ENCODE assay signal across 8 cellular contexts in the genomic region with DNA sequence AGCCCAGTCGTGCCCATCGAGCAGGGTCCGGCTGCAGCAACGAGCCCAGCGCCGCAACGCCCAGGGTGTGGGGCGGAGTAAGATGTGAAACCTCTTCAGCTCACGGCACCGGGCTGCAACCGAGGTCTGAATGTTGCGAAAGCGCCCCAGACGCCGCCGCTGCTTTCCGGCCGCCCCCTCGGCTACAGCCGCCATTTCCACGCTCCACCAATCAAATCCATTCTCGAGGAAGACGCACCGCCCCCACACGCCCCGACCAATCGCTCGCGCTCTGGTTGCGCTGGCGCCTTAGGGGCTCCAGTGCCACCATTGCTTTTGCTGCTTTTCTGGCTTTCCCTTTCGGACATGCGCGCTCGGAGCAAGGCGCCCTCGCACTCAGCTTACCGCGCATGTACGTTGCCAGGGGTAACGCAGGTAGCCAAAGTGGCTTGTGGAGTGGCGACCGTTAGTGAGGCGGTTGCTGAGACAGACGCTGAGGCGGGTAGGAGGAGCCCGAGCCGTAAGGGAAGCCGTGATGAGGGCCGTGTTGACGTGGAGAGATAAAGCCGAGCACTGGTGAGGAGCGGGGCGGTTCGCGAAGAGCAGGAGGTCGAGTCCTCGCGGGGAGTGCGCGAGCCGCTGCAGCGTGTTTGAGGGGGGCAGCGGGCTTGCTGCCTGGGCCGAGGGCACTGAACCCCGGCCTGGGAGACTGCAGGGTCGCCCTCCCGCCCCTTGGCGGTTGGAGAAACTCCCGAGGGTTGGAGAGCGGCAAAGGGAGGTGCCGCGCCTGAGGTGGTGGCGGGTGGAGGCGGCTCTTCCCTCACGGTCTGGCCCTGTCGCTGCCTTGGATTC. TPM values are rescaled to one million over a fixed set of nuclear protein-coding genes. Genes with fewer than 3 reads are reported as not detected.
DNase-seq lines count a peak whose midpoint lies in the region; ATAC-seq and TF ChIP-seq lines count a peak whose summit lies in the region.

A gene with protein sequence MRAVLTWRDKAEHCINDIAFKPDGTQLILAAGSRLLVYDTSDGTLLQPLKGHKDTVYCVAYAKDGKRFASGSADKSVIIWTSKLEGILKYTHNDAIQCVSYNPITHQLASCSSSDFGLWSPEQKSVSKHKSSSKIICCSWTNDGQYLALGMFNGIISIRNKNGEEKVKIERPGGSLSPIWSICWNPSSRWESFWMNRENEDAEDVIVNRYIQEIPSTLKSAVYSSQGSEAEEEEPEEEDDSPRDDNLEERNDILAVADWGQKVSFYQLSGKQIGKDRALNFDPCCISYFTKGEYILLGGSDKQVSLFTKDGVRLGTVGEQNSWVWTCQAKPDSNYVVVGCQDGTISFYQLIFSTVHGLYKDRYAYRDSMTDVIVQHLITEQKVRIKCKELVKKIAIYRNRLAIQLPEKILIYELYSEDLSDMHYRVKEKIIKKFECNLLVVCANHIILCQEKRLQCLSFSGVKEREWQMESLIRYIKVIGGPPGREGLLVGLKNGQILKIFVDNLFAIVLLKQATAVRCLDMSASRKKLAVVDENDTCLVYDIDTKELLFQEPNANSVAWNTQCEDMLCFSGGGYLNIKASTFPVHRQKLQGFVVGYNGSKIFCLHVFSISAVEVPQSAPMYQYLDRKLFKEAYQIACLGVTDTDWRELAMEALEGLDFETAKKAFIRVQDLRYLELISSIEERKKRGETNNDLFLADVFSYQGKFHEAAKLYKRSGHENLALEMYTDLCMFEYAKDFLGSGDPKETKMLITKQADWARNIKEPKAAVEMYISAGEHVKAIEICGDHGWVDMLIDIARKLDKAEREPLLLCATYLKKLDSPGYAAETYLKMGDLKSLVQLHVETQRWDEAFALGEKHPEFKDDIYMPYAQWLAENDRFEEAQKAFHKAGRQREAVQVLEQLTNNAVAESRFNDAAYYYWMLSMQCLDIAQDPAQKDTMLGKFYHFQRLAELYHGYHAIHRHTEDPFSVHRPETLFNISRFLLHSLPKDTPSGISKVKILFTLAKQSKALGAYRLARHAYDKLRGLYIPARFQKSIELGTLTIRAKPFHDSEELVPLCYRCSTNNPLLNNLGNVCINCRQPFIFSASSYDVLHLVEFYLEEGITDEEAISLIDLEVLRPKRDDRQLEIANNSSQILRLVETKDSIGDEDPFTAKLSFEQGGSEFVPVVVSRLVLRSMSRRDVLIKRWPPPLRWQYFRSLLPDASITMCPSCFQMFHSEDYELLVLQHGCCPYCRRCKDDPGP (plus strand): TSS at position 408 of the 831 bp plus-strand sequence. CDS start 107 bp downstream, at position 515.
A gene (minus strand): TSS at position 132 of the 831 bp plus-strand sequence. CDS start 115 bp downstream, at position 17.

- H3K36me3 ChIP-seq in left lung = peaks cover 8 to 30% of the 10 kb centered on the region in 2 donors

- intact Hi-C loops in left lung (cut with DNase I) = no loop called here

- H3K4me1 ChIP-seq in left lung = peaks cover 30 to 85% of the 10 kb centered on the region in 2 donors

- H3K27ac ChIP-seq in left lung = peak within 1 kb of the TSS; percentile 93 to 97

- DNase-seq in CD1c-positive myeloid dendritic cell (ENCODE audit: extremely low spot score) (peak; percentile 100), NCI-H82 (lab: John Stamatoyannopoulos, UW) (peak; percentile 100), dermis blood vessel endothelial cell (peak; percentile 100), left lung (peak; percentile 97 to 99)
- peak; percentile 99 for DNase-seq in activated CD4-positive, alpha-beta T cell treated with anti-CD3 and anti-CD28 coated beads, Interleukin-2, amount 50 U/mL, for 48 hours
- DNase-seq in stimulated activated CD4-positive, alpha-beta T cell treated with anti-CD3 and anti-CD28 coated beads, Interleukin-2, amount 100 ng/mL, for 48 hours = peak; percentile 96 to 97

- no peaks in the 10 kb centered on the region for H3K27me3 ChIP-seq in left lung

- ATAC-seq in GM19397 (IDR thresholded peaks at IDR 0.05; ENCODE audit: unreplicated experiment) (peak; percentile 87), HG03571 (IDR thresholded peaks at IDR 0.05; ENCODE audit: unreplicated experiment) (peak; percentile 86), left lung (peak; percentile 94)

- no peak for TF ChIP-seq CTCF in left lung (IDR thresholded peaks at IDR 0.05)

- H3K4me3 ChIP-seq in left lung = peak within 1 kb of the TSS; percentile 77 to 87

- no peaks in the 10 kb centered on the region for H3K9me3 ChIP-seq in left lung

RNA-seq across cellular contexts. Expression of the first gene that starts in this region (rescaled TPM):
- total RNA-seq in dermis blood vessel endothelial cell = 28.4 and 43.5 TPM in 2 replicates
- 10 to 100 TPM; 21.2 to 35.4 TPM for total RNA-seq in left lung

RNA-seq across cellular contexts. Expression of the second gene that starts in this region (rescaled TPM):
- total RNA-seq in dermis blood vessel endothelial cell = 26.4 and 30.4 TPM in 2 replicates
- total RNA-seq in left lung = 10 to 100 TPM; 29.9 to 47.9 TPM

Comparison
In these comparisons a context has a peak if more than half of its experiments do, and no peak if none do; other contexts are left out.
1. Peak in every context shown above with its lines: DNase-seq, ATAC-seq, H3K4me3 ChIP-seq and H3K27ac ChIP-seq.